Comparison of ENCODE assay signal across 1 cellular context in the genomic region with DNA sequence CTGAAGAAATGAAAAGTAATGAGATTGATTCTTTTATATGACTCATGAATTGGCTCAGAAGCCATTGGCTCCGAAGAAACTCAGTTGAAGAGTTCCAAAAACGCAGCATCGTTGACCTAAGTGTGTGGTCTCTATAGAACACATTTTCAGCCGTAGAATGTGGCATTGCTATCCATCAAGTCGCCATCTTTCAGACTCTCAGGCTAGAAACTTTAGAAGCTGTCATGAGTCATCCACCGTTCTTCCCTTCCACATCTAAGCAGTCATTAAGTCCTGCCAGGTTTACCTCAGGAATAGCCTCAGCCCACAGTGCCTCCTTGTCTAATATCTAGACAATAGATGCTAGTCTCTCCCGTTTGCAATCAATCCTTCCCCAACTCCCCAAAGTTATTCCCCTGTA.
TF ChIP-seq lines count a peak whose summit lies in the region.

No MANE protein-coding gene starts in this region.

TF ChIP-seq in SK-N-SH, 30 proteins besides CTCF, POLR2A, EP300 and RAD21 (continued from another document):
- TF ChIP-seq YY1 (IDR thresholded peaks at IDR 0.05; ENCODE audit: low read depth) = no peak
- peak; percentile 12; the same call in 1 of the 2 replicates for TF ChIP-seq JUND (IDR thresholded peaks at IDR 0.05)
- TF ChIP-seq, protein P1, sequence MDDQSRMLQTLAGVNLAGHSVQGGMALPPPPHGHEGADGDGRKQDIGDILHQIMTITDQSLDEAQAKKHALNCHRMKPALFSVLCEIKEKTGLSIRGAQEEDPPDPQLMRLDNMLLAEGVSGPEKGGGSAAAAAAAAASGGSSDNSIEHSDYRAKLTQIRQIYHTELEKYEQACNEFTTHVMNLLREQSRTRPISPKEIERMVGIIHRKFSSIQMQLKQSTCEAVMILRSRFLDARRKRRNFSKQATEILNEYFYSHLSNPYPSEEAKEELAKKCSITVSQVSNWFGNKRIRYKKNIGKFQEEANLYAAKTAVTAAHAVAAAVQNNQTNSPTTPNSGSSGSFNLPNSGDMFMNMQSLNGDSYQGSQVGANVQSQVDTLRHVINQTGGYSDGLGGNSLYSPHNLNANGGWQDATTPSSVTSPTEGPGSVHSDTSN (IDR thresholded peaks at IDR 0.05) = peak; percentile 75
- no peak for TF ChIP-seq EZH2phosphoT487 (IDR thresholded peaks at IDR 0.05; ENCODE audit: borderline replicate concordance, low read depth)
- TF ChIP-seq SIN3A (IDR thresholded peaks at IDR 0.05; ENCODE audit: borderline replicate concordance, low read depth, low read length) = no peak
- TF ChIP-seq CHD2 (IDR thresholded peaks at IDR 0.05; ENCODE audit: low read length, partially characterized antibody) = no peak
- peak; percentile 6; the same call in 1 of the 2 replicates for TF ChIP-seq FOSL2 (IDR thresholded peaks at IDR 0.05; ENCODE audit: borderline replicate concordance, low read depth)
- TF ChIP-seq, protein P2, sequence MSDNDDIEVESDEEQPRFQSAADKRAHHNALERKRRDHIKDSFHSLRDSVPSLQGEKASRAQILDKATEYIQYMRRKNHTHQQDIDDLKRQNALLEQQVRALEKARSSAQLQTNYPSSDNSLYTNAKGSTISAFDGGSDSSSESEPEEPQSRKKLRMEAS (IDR thresholded peaks at IDR 0.05; ENCODE audit: low read depth) = no peak
- TF ChIP-seq, protein P3, sequence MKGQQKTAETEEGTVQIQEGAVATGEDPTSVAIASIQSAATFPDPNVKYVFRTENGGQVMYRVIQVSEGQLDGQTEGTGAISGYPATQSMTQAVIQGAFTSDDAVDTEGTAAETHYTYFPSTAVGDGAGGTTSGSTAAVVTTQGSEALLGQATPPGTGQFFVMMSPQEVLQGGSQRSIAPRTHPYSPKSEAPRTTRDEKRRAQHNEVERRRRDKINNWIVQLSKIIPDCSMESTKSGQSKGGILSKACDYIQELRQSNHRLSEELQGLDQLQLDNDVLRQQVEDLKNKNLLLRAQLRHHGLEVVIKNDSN (IDR thresholded peaks at IDR 0.05; ENCODE audit: borderline replicate concordance, low read depth) = no peak
- TF ChIP-seq ELF1 (IDR thresholded peaks at IDR 0.05) = no peak
